Comparison of ENCODE assay signal across 8 cellular contexts in the genomic region with DNA sequence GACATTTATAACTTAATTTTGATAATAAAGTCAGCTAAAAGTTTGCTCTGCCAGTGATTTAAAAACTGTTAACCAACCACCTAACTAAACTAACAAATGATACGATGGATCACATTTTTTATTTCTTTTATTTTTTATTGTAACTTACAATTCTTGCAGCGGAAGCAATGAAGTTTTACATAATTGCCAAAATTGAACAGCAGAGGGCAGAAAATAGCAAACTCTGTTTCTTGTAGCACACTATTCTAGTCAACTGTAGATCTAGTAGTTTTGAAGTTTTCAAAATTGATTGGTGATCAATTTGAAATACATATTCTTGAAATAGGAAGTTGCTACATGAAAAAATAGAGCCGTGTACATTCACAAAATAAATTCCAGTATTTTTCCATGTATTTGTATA. TPM values are rescaled to one million over a fixed set of nuclear protein-coding genes. Genes with fewer than 3 reads are reported as not detected.
DNase-seq lines count a peak whose midpoint lies in the region; ATAC-seq, FAIRE-seq and TF ChIP-seq lines count a peak whose summit lies in the region.

No MANE protein-coding gene starts in this region.

- no peaks in the 10 kb centered on the region for H3K9me3 ChIP-seq in Loucy (ENCODE audit: insufficient read depth, low read depth, low read length)

- H3K4me3 ChIP-seq in Loucy (ENCODE audit: low read length, poor library complexity, severe bottlenecking) (no peak overlapping the region), cardiac fibroblast (replicated peaks in 1 of 2; ENCODE audit: low read depth in 2 of 2, low read length in 2 of 2) (no peak overlapping the region)

- no peaks in the 10 kb centered on the region for H3K36me3 ChIP-seq in Loucy (ENCODE audit: insufficient read depth, low read length)

- no peak for ATAC-seq in GM18868 (IDR thresholded peaks at IDR 0.05; ENCODE audit: unreplicated experiment)

- TF ChIP-seq CTCF in Loucy (conservative IDR thresholded peaks at IDR 0.05; ENCODE audit: low read length) (peak; percentile 69), cardiac fibroblast (IDR thresholded peaks at IDR 0.05; ENCODE audit: low read depth, low read length) (peak; percentile 56), neural crest cell (conservative IDR thresholded peaks at IDR 0.05) (peak; percentile 82)

- H3K9me2 ChIP-seq in Loucy (replicated peaks; ENCODE audit: low read depth, low read length), result no peaks in the 10 kb centered on the region

- no peaks in the 10 kb centered on the region for H3K27me3 ChIP-seq in Loucy (ENCODE audit: insufficient read depth, low read length, poor library complexity, severe bottlenecking)

- FAIRE-seq in G401.6 (lab: Jason Lieb, UNC), result peak; percentile 89

- DNase-seq in cardiac fibroblast (ENCODE audit: low read depth in 2 of 2), result peak; percentile 42 to 58
- no peak for DNase-seq in neural crest cell (ENCODE audit: low read depth, low spot score)
- DNase-seq in HuH-7.5 (ENCODE audit: low spot score), result no peak
- no peak for DNase-seq in activated T-cell treated with anti-CD3 and anti-CD28 coated beads, Interleukin-2, amount 50 U/mL, for 1 hour
- no peak for DNase-seq in stimulated activated naive CD4-positive, alpha-beta T cell (lab: John Stamatoyannopoulos, UW)

- no peaks in the 10 kb centered on the region for H3K4me1 ChIP-seq in Loucy (ENCODE audit: insufficient read depth, low read length, poor library complexity, severe bottlenecking)

- no peak overlapping the region for H2AFZ ChIP-seq in Loucy (ENCODE audit: low read length)

- no peaks in the 10 kb centered on the region for H4K20me1 ChIP-seq in Loucy (ENCODE audit: insufficient read depth, low read length, poor library complexity, severe bottlenecking)

- H3K9me3 Mint-ChIP-seq in neural crest cell, result peaks cover 5% of the 10 kb centered on the region

- no peaks in the 10 kb centered on the region for H3K79me2 ChIP-seq in Loucy (ENCODE audit: insufficient read depth, low read length)

- no peaks in the 10 kb centered on the region for H3F3A ChIP-seq in Loucy (ENCODE audit: low read depth)

- no peak overlapping the region for H3K9ac ChIP-seq in Loucy (ENCODE audit: low read depth, low read length, poor library complexity, severe bottlenecking)

- no peak overlapping the region for H3K4me3 Mint-ChIP-seq in neural crest cell

- no peak overlapping the region for H3K4me2 ChIP-seq in Loucy (ENCODE audit: low read depth, low read length, poor library complexity, severe bottlenecking)

- H3K4me1 Mint-ChIP-seq in neural crest cell, result peaks cover 23% of the 10 kb centered on the region

- no peaks in the 10 kb centered on the region for H3K36me3 Mint-ChIP-seq in neural crest cell (ENCODE audit: low read depth)

- no peak overlapping the region for H3K27ac Mint-ChIP-seq in neural crest cell (ENCODE audit: unreplicated experiment)

- H3K27me3 Mint-ChIP-seq in neural crest cell (ENCODE audit: low read depth), result peaks cover 56% of the 10 kb centered on the region

RNA-seq across cellular contexts. Expression of gene GRIA2, which starts 2.8 kb away (rescaled TPM):
- 2.7 and 2.9 TPM in 2 replicates for total RNA-seq in neural crest cell

Comparison
In these comparisons a context has a peak if more than half of its experiments do, and no peak if none do; other contexts are left out.
1. DNase-seq: peak in cardiac fibroblast (2 of 2); none in neural crest cell (single experiment), HuH-7.5 (single experiment), activated T-cell treated with anti-CD3 and anti-CD28 coated beads, Interleukin-2, amount 50 U/mL, for 1 hour (single experiment) and stimulated activated naive CD4-positive, alpha-beta T cell (0 of 6).
2. Peak in every context shown above with its lines, with median percentiles within 50 percentile points of each other: CTCF ChIP-seq.